Comparison of ENCODE assay signal across 2 cellular contexts in genomic region chr15:72275635-72276325, GRCh38. TPM values are rescaled to one million over a fixed set of nuclear protein-coding genes. Genes with fewer than 3 reads are reported as not detected.
"Had no signal": no experiment of that assay in that cellular context is flagged by ENCODE, and none has a peak within 500 bp of the region (broad histone marks: within the 10 kb centered on the region; RNA-seq: fewer than 3 reads in every experiment).

No MANE protein-coding gene starts in this region.

RNA-seq across cellular contexts. Expression of gene CELF6, which starts 44.2 kb away (rescaled TPM):
- total RNA-seq: H4, IMR-90 had no signal
